ENCODE assay signal across 8 cellular contexts in the genomic region with DNA sequence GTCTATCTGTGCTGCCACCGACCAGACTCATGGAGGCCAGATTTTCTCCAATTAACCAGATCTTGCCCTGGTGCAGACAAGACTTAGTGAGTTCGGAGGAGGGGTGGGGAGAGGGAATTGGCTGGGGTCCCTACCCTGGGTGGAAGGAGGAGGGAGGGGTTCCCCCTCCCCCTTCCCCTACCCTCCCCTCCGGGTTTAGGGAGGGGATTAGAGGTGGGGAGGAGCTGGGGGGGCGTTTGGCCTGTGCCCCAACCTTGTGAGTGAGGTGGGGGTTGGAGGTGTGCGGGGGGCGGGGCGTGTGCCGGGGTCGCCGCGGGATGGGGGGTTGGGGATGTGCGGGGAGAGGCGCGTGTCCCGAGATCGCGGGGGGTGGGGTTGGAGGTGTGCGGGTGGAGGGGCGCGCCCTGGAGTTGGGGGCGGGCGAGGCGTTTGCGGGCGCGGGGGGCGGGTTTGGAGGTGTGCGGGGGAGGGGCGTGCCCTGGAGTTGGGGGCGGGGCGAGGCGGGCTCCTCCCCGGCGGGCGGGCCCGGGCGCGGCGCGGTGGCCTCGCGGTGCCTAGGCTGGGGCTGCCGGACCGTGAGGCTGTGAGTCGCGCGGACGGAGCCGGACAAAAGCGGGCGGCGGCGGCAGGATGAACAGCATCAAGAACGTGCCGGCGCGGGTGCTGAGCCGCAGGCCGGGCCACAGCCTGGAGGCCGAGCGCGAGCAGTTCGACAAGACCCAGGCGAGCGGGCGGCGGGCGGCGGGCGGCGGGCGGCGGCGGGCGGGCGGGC. TPM values are rescaled to one million over a fixed set of nuclear protein-coding genes. Genes with fewer than 3 reads are reported as not detected.
DNase-seq lines count a peak whose midpoint lies in the region; ATAC-seq and TF ChIP-seq lines count a peak whose summit lies in the region.

A gene with protein sequence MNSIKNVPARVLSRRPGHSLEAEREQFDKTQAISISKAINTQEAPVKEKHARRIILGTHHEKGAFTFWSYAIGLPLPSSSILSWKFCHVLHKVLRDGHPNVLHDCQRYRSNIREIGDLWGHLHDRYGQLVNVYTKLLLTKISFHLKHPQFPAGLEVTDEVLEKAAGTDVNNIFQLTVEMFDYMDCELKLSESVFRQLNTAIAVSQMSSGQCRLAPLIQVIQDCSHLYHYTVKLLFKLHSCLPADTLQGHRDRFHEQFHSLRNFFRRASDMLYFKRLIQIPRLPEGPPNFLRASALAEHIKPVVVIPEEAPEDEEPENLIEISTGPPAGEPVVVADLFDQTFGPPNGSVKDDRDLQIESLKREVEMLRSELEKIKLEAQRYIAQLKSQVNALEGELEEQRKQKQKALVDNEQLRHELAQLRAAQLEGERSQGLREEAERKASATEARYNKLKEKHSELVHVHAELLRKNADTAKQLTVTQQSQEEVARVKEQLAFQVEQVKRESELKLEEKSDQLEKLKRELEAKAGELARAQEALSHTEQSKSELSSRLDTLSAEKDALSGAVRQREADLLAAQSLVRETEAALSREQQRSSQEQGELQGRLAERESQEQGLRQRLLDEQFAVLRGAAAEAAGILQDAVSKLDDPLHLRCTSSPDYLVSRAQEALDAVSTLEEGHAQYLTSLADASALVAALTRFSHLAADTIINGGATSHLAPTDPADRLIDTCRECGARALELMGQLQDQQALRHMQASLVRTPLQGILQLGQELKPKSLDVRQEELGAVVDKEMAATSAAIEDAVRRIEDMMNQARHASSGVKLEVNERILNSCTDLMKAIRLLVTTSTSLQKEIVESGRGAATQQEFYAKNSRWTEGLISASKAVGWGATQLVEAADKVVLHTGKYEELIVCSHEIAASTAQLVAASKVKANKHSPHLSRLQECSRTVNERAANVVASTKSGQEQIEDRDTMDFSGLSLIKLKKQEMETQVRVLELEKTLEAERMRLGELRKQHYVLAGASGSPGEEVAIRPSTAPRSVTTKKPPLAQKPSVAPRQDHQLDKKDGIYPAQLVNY (plus strand): TSS at position 537 of the 772 bp plus-strand sequence. CDS start 94 bp downstream, at position 631.

- peak within 1 kb of the TSS; percentile 69 for H3K4me3 ChIP-seq in GM12864 (ENCODE audit: low read depth, low read length)
- peak within 1 kb of the TSS; percentile 69 for H3K4me3 ChIP-seq in HL-60 (replicated peaks; ENCODE audit: insufficient read depth, low read length)
- peak within 1 kb of the TSS; percentile 65 to 73 (median 67) for H3K4me3 ChIP-seq in right lobe of liver

- H3K36me3 ChIP-seq in right lobe of liver, result no peaks in the 10 kb centered on the region

- no peak for TF ChIP-seq CTCF in GM12864 (IDR thresholded peaks at IDR 0.05; ENCODE audit: low read depth, low read length, missing control alignments)
- no peak for TF ChIP-seq CTCF in HL-60 (IDR thresholded peaks at IDR 0.05; ENCODE audit: insufficient read depth, low read length)
- TF ChIP-seq CTCF in right lobe of liver (IDR thresholded peaks at IDR 0.05), result no peak

- H3K27me3 ChIP-seq in HL-60 (ENCODE audit: insufficient read depth, poor library complexity, severe bottlenecking), result no peaks in the 10 kb centered on the region
- H3K27me3 ChIP-seq in right lobe of liver, result no peaks in the 10 kb centered on the region

- intact Hi-C loops in right lobe of liver (cut with DNase I), result no loop called here

- 0% methylated on average over 13 of the region's 76 CpGs for WGBS in right lobe of liver (ENCODE audit: insufficient coverage, low coverage, low lambda C conversion rate, missing lambda C conversion rate)

- no peaks in the 10 kb centered on the region for H3K9me3 ChIP-seq in right lobe of liver

- H3K27ac ChIP-seq in HL-60 (replicated peaks) (peak within 1 kb of the TSS; percentile 67), cingulate gyrus (ENCODE audit: low read depth, low read length) (peak within 1 kb of the TSS; percentile 99), right lobe of liver (peak within 1 kb of the TSS; percentile 61 to 89 (median 81))

- ATAC-seq in right lobe of liver (peak; percentile 51 to 80 (median 68)), GM21447 (IDR thresholded peaks at IDR 0.05; ENCODE audit: unreplicated experiment) (no peak)

- no peak for DNase-seq in GM12864 (ENCODE audit: low read depth)
- DNase-seq in HL-60 (ENCODE audit: low read depth in 1 of 2, low spot score in 1 of 2), result peak in 1 of 2 experiments; percentile 17
- peak; percentile 34 to 52 for DNase-seq in activated CD4-positive, alpha-beta T cell treated with anti-CD3 and anti-CD28 coated beads for 24 hours (ENCODE audit: low read depth in 2 of 2)
- peak in 2 of 3 donors; percentile 70 to 77 for DNase-seq in right lobe of liver
- peak; percentile 46 to 71 for DNase-seq in stimulated activated CD4-positive, alpha-beta T cell treated with anti-CD3 and anti-CD28 coated beads, Interleukin-4, amount 100 ng/mL, for 4 hours
- DNase-seq in NCI-H1048 (lab: John Stamatoyannopoulos, UW), result no peak

- peaks cover 0 to 39% (median 11%) of the 10 kb centered on the region in 4 donors for H3K4me1 ChIP-seq in right lobe of liver

- TF ChIP-seq POLR2A in right lobe of liver (IDR thresholded peaks at IDR 0.05), result no peak

RNA-seq across cellular contexts. Expression of the gene that starts here (rescaled TPM):
- 10 to 100 TPM; 23.6 to 37.2 (median 27.8) TPM for total RNA-seq in right lobe of liver

Comparison
In these comparisons a context has a peak if more than half of its experiments do, and no peak if none do; other contexts are left out.
1. DNase-seq: peak in activated CD4-positive, alpha-beta T cell treated with anti-CD3 and anti-CD28 coated beads for 24 hours (2 of 2), right lobe of liver (2 of 3) and stimulated activated CD4-positive, alpha-beta T cell treated with anti-CD3 and anti-CD28 coated beads, Interleukin-4, amount 100 ng/mL, for 4 hours (2 of 2); none in GM12864 (single experiment) and NCI-H1048 (single experiment).
2. Peak in every context shown above with its lines, with median percentiles within 50 percentile points of each other: H3K4me3 ChIP-seq and H3K27ac ChIP-seq.